21 cellular contexts compared by ENCODE assay signal in genomic region chr6:52190409-52190808, GRCh38. TPM values are rescaled to one million over a fixed set of nuclear protein-coding genes. Genes with fewer than 3 reads are reported as not detected.
"Had no signal": no experiment of that assay in that cellular context is flagged by ENCODE, and none has a peak within 500 bp of the region (broad histone marks: within the 10 kb centered on the region; RNA-seq: fewer than 3 reads in every experiment).

No MANE protein-coding gene starts in this region.

- H3K27ac Mint-ChIP-seq: memory B cell; naive thymus-derived CD4-positive, alpha-beta T cell had no signal

- H3K27me3 ChIP-seq: brain microvascular endothelial cell, hepatocyte, ovary had no signal

- H2AFZ ChIP-seq: hepatocyte had no signal

- H3K27ac ChIP-seq: brain microvascular endothelial cell, esophagus squamous epithelium, hepatocyte, left ventricle myocardium inferior, ovary, WERI-Rb-1 had no signal

- H3K9me3 Mint-ChIP-seq: central memory CD8-positive, alpha-beta T cell had no signal

- DNase-seq: activated CD4-positive, alpha-beta T cell treated with anti-CD3 and anti-CD28 coated beads for 4 hours; activated naive CD4-positive, alpha-beta T cell treated with Interleukin-2 at 50 U/mL for 16 hours; anterior cingulate cortex; brain microvascular endothelial cell; cortex of kidney; effector CD4-positive, alpha-beta T cell; esophagus squamous epithelium; left ventricle myocardium inferior; mucosa of descending colon; naive thymus-derived CD4-positive, alpha-beta T cell; ovary; stimulated activated CD4-positive, alpha-beta T cell treated with anti-CD3 and anti-CD28 coated beads, Interleukin-1b, Interleukin-23, amount 100 ng/mL, for 48 hours; WERI-Rb-1 had no signal

- H3K4me2 ChIP-seq: hepatocyte had no signal

- H3K4me3 Mint-ChIP-seq: central memory CD8-positive, alpha-beta T cell; memory B cell; naive thymus-derived CD4-positive, alpha-beta T cell had no signal

- H3K79me2 ChIP-seq: hepatocyte had no signal

- H3K4me3 ChIP-seq: esophagus squamous epithelium, hepatocyte, left ventricle myocardium inferior, mucosa of descending colon, ovary had no signal

- H3K36me3 Mint-ChIP-seq: memory B cell; naive thymus-derived CD4-positive, alpha-beta T cell had no signal

- H3K36me3 ChIP-seq: brain microvascular endothelial cell, esophagus squamous epithelium, left ventricle myocardium inferior, ovary, WERI-Rb-1 had no signal

- H3K9me3 ChIP-seq: esophagus squamous epithelium, left ventricle myocardium inferior, mucosa of descending colon, ovary had no signal

- ATAC-seq: mucosa of descending colon; naive thymus-derived CD4-positive, alpha-beta T cell had no signal

- H3K4me1 ChIP-seq: esophagus squamous epithelium, left ventricle myocardium inferior had no signal

- H3K4me1 Mint-ChIP-seq: central memory CD8-positive, alpha-beta T cell; naive thymus-derived CD4-positive, alpha-beta T cell had no signal

RNA-seq across cellular contexts. Expression of gene IL17A, which starts 4.2 kb away (rescaled TPM):
- total RNA-seq: endothelial cell of umbilical vein; esophagus squamous epithelium; fibroblast of villous mesenchyme; glomerular endothelial cell; hepatocyte; kidney epithelial cell; left ventricle myocardium inferior; mucosa of descending colon; naive thymus-derived CD4-positive, alpha-beta T cell; ovary; ureter had no signal
- polyA plus RNA-seq: endothelial cell of umbilical vein; hepatocyte; naive thymus-derived CD4-positive, alpha-beta T cell; ovary had no signal

RNA-seq across cellular contexts. Expression of gene IL17F, which starts 53.9 kb away (rescaled TPM):
- total RNA-seq: endothelial cell of umbilical vein, fibroblast of villous mesenchyme, glomerular endothelial cell, hepatocyte, kidney epithelial cell, left ventricle myocardium inferior, mucosa of descending colon, ovary, ureter had no signal
- polyA plus RNA-seq: endothelial cell of umbilical vein; hepatocyte; naive thymus-derived CD4-positive, alpha-beta T cell; ovary had no signal
